10 cellular contexts compared by ENCODE assay signal in genomic region chr17:78935419-78936323, GRCh38. TPM values are rescaled to one million over a fixed set of nuclear protein-coding genes. Genes with fewer than 3 reads are reported as not detected.
A peak's percentile ranks its signal among the peaks of the same experiment; 100 is the strongest.
DNase-seq lines count a peak whose midpoint lies in the region; ATAC-seq, FAIRE-seq and TF ChIP-seq lines count a peak whose summit lies in the region.
"Had no signal": no experiment of that assay in that cellular context is flagged by ENCODE, and none has a peak within 500 bp of the region (broad histone marks: within the 10 kb centered on the region; RNA-seq: fewer than 3 reads in every experiment).

No MANE protein-coding gene starts in this region.

- TF ChIP-seq RAD21 in A549 (conservative IDR thresholded peaks at IDR 0.05 in 1 of 2, IDR thresholded peaks at IDR 0.05 in 1 of 2), result no peak

- intact Hi-C loops in colonic mucosa (cut with DNase I), result no loop called here
- intact Hi-C loops in activated T-helper 1 cell treated with anti-CD3 and anti-CD28 coated beads, Interleukin-12 subunit alpha, Interleukin-12 subunit beta, Interleukin-2, Interleukin-4 antibody, amounts not matched to agents 30 ng/mL and 10 ng/mL and 1 ng/mL, durations not matched to agents 14 hours and 24 hours and 36 hours (cut with micrococcal nuclease), result no loop called here

- 42% methylated on average over 33 of the region's 33 CpGs for WGBS in A549 (ENCODE audit: missing lambda C conversion rate)

- peak; percentile 37 to 57 for ATAC-seq in A549

- H3K4me2 ChIP-seq in A549, result peak overlapping the region; percentile 89

- FAIRE-seq in A549 (lab: Jason Lieb, UNC), result peak; percentile 51
- FAIRE-seq: colon had no signal

- no peaks in the 10 kb centered on the region for H3K9me3 ChIP-seq in A549
- no peaks in the 10 kb centered on the region for H3K9me3 ChIP-seq in colonic mucosa
- H3K9me3 ChIP-seq in muscle layer of duodenum (ENCODE audit: control insufficient read depth in 1 of 2, low read length in 2 of 2), result no peaks in the 10 kb centered on the region
- H3K9me3 ChIP-seq in effector memory CD4-positive, alpha-beta T cell (ENCODE audit: control insufficient read depth, low read length), result no peaks in the 10 kb centered on the region

- H3K36me3 ChIP-seq in colonic mucosa (no peaks in the 10 kb centered on the region), muscle layer of duodenum (ENCODE audit: control insufficient read depth in 1 of 2, insufficient read depth in 2 of 2, low read length in 2 of 2) (no peaks in the 10 kb centered on the region)
- no peaks in the 10 kb centered on the region for H3K36me3 ChIP-seq in effector memory CD4-positive, alpha-beta T cell (ENCODE audit: control insufficient read depth, insufficient read depth, low read length)

- CTCF ChIA-PET in A549 (lab: Yijun Ruan, JAX) (interaction anchor here (0.9 to 13.7 kb wide), 8 partner anchors 13 to 70 kb away, joined by 3 to 169 read pairs (median 6); no protein-coding TSS in a partner anchor), GM10248 (lab: Yijun Ruan, JAX) (interaction anchor here (1.8 kb wide), 1 partner anchor 36 kb away, joined by 4 read pairs; no protein-coding TSS in a partner anchor)

- no peak for TF ChIP-seq CTCF in A549 (IDR thresholded peaks at IDR 0.05)
- no peak for TF ChIP-seq CTCF in colonic mucosa (IDR thresholded peaks at IDR 0.05)
- TF ChIP-seq CTCF in GM10248 (IDR thresholded peaks at IDR 0.05; ENCODE audit: control extremely low read depth, extremely low read depth, low read depth, missing control alignments), result no peak
- TF ChIP-seq CTCF in GM13977 (IDR thresholded peaks at IDR 0.05; ENCODE audit: extremely low read depth, insufficient read depth, missing control alignments), result no peak

- H3K27me3 Mint-ChIP-seq in activated T-helper 1 cell treated with anti-CD3 and anti-CD28 coated beads, Interleukin-12 subunit alpha, Interleukin-12 subunit beta, Interleukin-2, Interleukin-4 antibody, amounts not matched to agents 30 ng/mL and 10 ng/mL and 1 ng/mL, durations not matched to agents 14 hours and 24 hours and 36 hours (ENCODE audit: insufficient read depth), result peaks cover 3% of the 10 kb centered on the region

- no peak overlapping the region for H3K9ac ChIP-seq in colonic mucosa (ENCODE audit: low read depth in 2 of 2, low read length in 2 of 2)

- peak; percentile 82 to 84 for DNase-seq in A549 (ENCODE audit: low read depth in 1 of 2, low spot score in 1 of 2)
- DNase-seq in M059J (ENCODE audit: low read depth), result peak; percentile 97
- DNase-seq in colonic mucosa, result peak; percentile 55
- DNase-seq in effector memory CD4-positive, alpha-beta T cell, result no peak
- DNase-seq in activated T-helper 1 cell treated with anti-CD3 and anti-CD28 coated beads, Interleukin-12 subunit alpha, Interleukin-12 subunit beta, Interleukin-2, Interleukin-4 antibody, amounts not matched to agents 30 ng/mL and 10 ng/mL and 1 ng/mL, durations not matched to agents 14 hours and 24 hours and 36 hours (ENCODE audit: low spot score), result no peak
- DNase-seq in GM10248 (ENCODE audit: extremely low spot score), result no peak
- no peak for DNase-seq in GM13977 (ENCODE audit: low spot score)
- DNase-seq: stimulated activated CD4-positive, alpha-beta T cell treated with anti-CD3 and anti-CD28 coated beads, Interleukin-2, amount 100 ng/mL, for 48 hours had no signal

- H3K9me3 Mint-ChIP-seq in activated T-helper 1 cell treated with anti-CD3 and anti-CD28 coated beads, Interleukin-12 subunit alpha, Interleukin-12 subunit beta, Interleukin-2, Interleukin-4 antibody, amounts not matched to agents 30 ng/mL and 10 ng/mL and 1 ng/mL, durations not matched to agents 14 hours and 24 hours and 36 hours, result no peaks in the 10 kb centered on the region

- H3K4me3 Mint-ChIP-seq in activated T-helper 1 cell treated with anti-CD3 and anti-CD28 coated beads, Interleukin-12 subunit alpha, Interleukin-12 subunit beta, Interleukin-2, Interleukin-4 antibody, amounts not matched to agents 30 ng/mL and 10 ng/mL and 1 ng/mL, durations not matched to agents 14 hours and 24 hours and 36 hours, result no peak overlapping the region

- H3K27ac Mint-ChIP-seq in activated T-helper 1 cell treated with anti-CD3 and anti-CD28 coated beads, Interleukin-12 subunit alpha, Interleukin-12 subunit beta, Interleukin-2, Interleukin-4 antibody, amounts not matched to agents 30 ng/mL and 10 ng/mL and 1 ng/mL, durations not matched to agents 14 hours and 24 hours and 36 hours, result no peak overlapping the region

- H3K4me3 ChIP-seq in A549, result no peak overlapping the region
- H3K4me3 ChIP-seq in colonic mucosa, result no peak overlapping the region
- no peak overlapping the region for H3K4me3 ChIP-seq in muscle layer of duodenum (ENCODE audit: low read depth in 1 of 2, low read length in 2 of 2)
- H3K4me3 ChIP-seq in effector memory CD4-positive, alpha-beta T cell (ENCODE audit: insufficient read depth, low read depth, low read length, poor library complexity, severe bottlenecking), result no peak overlapping the region

- H3K36me3 Mint-ChIP-seq in activated T-helper 1 cell treated with anti-CD3 and anti-CD28 coated beads, Interleukin-12 subunit alpha, Interleukin-12 subunit beta, Interleukin-2, Interleukin-4 antibody, amounts not matched to agents 30 ng/mL and 10 ng/mL and 1 ng/mL, durations not matched to agents 14 hours and 24 hours and 36 hours (ENCODE audit: low read depth), result no peaks in the 10 kb centered on the region

- POLR2A ChIA-PET in A549 (lab: Yijun Ruan, JAX) (interaction anchor here (1.0 to 3.5 kb wide), 5 partner anchors 11 to 84 kb away, joined by 3 to 20 read pairs (median 4); partner anchors contain the start of gene TIMP2), GM10248 (lab: Yijun Ruan, JAX) (no interaction called here)

- in situ Hi-C loops in GM13977 (cut with MboI; ENCODE audit: low pct_unique_long_range_greater_than_20kb, low sequenced_read_pairs, unreplicated experiment), result no loop called here

- H3K4me1 Mint-ChIP-seq in activated T-helper 1 cell treated with anti-CD3 and anti-CD28 coated beads, Interleukin-12 subunit alpha, Interleukin-12 subunit beta, Interleukin-2, Interleukin-4 antibody, amounts not matched to agents 30 ng/mL and 10 ng/mL and 1 ng/mL, durations not matched to agents 14 hours and 24 hours and 36 hours (ENCODE audit: low read depth), result peaks cover 4% of the 10 kb centered on the region

- peaks cover 51% of the 10 kb centered on the region for H3K4me1 ChIP-seq in A549
- peaks cover 3% of the 10 kb centered on the region for H3K4me1 ChIP-seq in colonic mucosa
- peaks cover 14 to 24% of the 10 kb centered on the region in 2 donors for H3K4me1 ChIP-seq in muscle layer of duodenum (ENCODE audit: control insufficient read depth in 1 of 2, insufficient read depth in 2 of 2, low read length in 2 of 2)
- H3K4me1 ChIP-seq in effector memory CD4-positive, alpha-beta T cell (ENCODE audit: control insufficient read depth, insufficient read depth, low read length, poor library complexity, severe bottlenecking), result peaks cover 9% of the 10 kb centered on the region

- TF ChIP-seq EP300 in A549 (IDR thresholded peaks at IDR 0.05), result peak in 1 of 2 experiments; percentile 9; a peak in 1 of 5 replicates

- TF ChIP-seq POLR2A in A549 (IDR thresholded peaks at IDR 0.05; ENCODE audit: low read length), result no peak

- H3K27me3 ChIP-seq in colonic mucosa (no peaks in the 10 kb centered on the region), muscle layer of duodenum (ENCODE audit: low read depth, low read length) (no peaks in the 10 kb centered on the region)
- no peaks in the 10 kb centered on the region for H3K27me3 ChIP-seq in effector memory CD4-positive, alpha-beta T cell (replicated peaks; ENCODE audit: control insufficient read depth, insufficient read depth, low read length, poor library complexity, severe bottlenecking)

- H3K27ac ChIP-seq in A549 (peak overlapping the region; percentile 91 to 97), colonic mucosa (peak overlapping the region; percentile 72), muscle layer of duodenum (ENCODE audit: low read length) (peak overlapping the region; percentile 80)
- H3K27ac ChIP-seq in effector memory CD4-positive, alpha-beta T cell (ENCODE audit: insufficient read depth, low read length, poor library complexity, severe bottlenecking), result no peak overlapping the region

TF ChIP-seq in A549, 52 proteins besides CTCF, POLR2A, EP300 and RAD21 (continues in another document):
- TF ChIP-seq NR3C1 (IDR thresholded peaks at IDR 0.05), result no peak

RNA-seq across cellular contexts. Expression of gene TIMP2, which starts 10.5 kb away (rescaled TPM):
- polyA plus RNA-seq in A549 (2011; rRNA removed) (68.1 and 77.8 TPM in 2 replicates), A549 (2017; fragmentation: RNase III; extraction: RNeasy Plus Mini Kit Qiagen cat#74134 plus additional on column Dnase treatment) (140 to 170 TPM (median 166 TPM) in 3 replicates)
- polyA plus RNA-seq in A549 (2012; cell fraction: cytosol; rRNA removed), result 91.7 and 124 TPM in 2 replicates
- 128 and 136 TPM in 2 replicates for polyA plus RNA-seq in A549 (2012; cell fraction: nucleus; rRNA removed)
- polyA minus RNA-seq in A549 (2011; rRNA and poly(A)+ RNA removed), result 46.2 and 57.5 TPM in 2 replicates
- total RNA-seq in M059J (2014; rRNA removed; shearing (Covaris generic)), result 213 and 289 TPM in 2 replicates
- 10 to 100 TPM; 42.8 to 86.1 TPM for total RNA-seq in colonic mucosa
- total RNA-seq in activated T-helper 1 cell treated with anti-CD3 and anti-CD28 coated beads, Interleukin-12 subunit alpha, Interleukin-12 subunit beta, Interleukin-2, Interleukin-4 antibody, amounts not matched to agents 30 ng/mL and 10 ng/mL and 1 ng/mL, durations not matched to agents 14 hours and 24 hours and 36 hours, result 1.0 and 1.1 TPM in 2 replicates

RNA-seq across cellular contexts. Expression of gene CEP295NL, which starts 32.7 kb away (rescaled TPM):
- polyA plus RNA-seq in A549 (2011; rRNA removed) (0.09 and 0.10 TPM in 2 replicates), A549 (2017; fragmentation: RNase III; extraction: RNeasy Plus Mini Kit Qiagen cat#74134 plus additional on column Dnase treatment) (0.13 to 0.34 TPM (median 0.29 TPM) in 3 replicates)
- polyA plus RNA-seq in A549 (2012; cell fraction: cytosol; rRNA removed), result 0.03 and 0.05 TPM in 2 replicates
- polyA plus RNA-seq in A549 (2012; cell fraction: nucleus; rRNA removed), result 0.36 and 0.43 TPM in 2 replicates
- 0.37 and 0.63 TPM in 2 replicates for polyA minus RNA-seq in A549 (2011; rRNA and poly(A)+ RNA removed)
- total RNA-seq in M059J (2014; rRNA removed; shearing (Covaris generic)), result 0.12 and 1.6 TPM in 2 replicates
- total RNA-seq in colonic mucosa, result under 1 TPM; 0.72 to 0.82 TPM
- total RNA-seq in activated T-helper 1 cell treated with anti-CD3 and anti-CD28 coated beads, Interleukin-12 subunit alpha, Interleukin-12 subunit beta, Interleukin-2, Interleukin-4 antibody, amounts not matched to agents 30 ng/mL and 10 ng/mL and 1 ng/mL, durations not matched to agents 14 hours and 24 hours and 36 hours, result not detected in 2 replicates

RNA-seq across cellular contexts. Expression of gene LGALS3BP, which starts 44.1 kb away (rescaled TPM):
- 28.3 and 32.3 TPM in 2 replicates for polyA plus RNA-seq in A549 (2011; rRNA removed)
- polyA plus RNA-seq in A549 (2012; cell fraction: cytosol; rRNA removed), result 21.3 and 28.5 TPM in 2 replicates
- 104 and 148 TPM in 2 replicates for polyA plus RNA-seq in A549 (2012; cell fraction: nucleus; rRNA removed)
- 59.5 to 66.1 TPM (median 60.0 TPM) in 3 replicates for polyA plus RNA-seq in A549 (2017; fragmentation: RNase III; extraction: RNeasy Plus Mini Kit Qiagen cat#74134 plus additional on column Dnase treatment)
- 34.3 and 41.5 TPM in 2 replicates for polyA minus RNA-seq in A549 (2011; rRNA and poly(A)+ RNA removed)
- total RNA-seq in M059J (2014; rRNA removed; shearing (Covaris generic)), result 787 and 1,162 TPM in 2 replicates
- 100 to 1,000 TPM; 635 to 674 TPM for total RNA-seq in colonic mucosa
- 75.3 and 78.5 TPM in 2 replicates for total RNA-seq in activated T-helper 1 cell treated with anti-CD3 and anti-CD28 coated beads, Interleukin-12 subunit alpha, Interleukin-12 subunit beta, Interleukin-2, Interleukin-4 antibody, amounts not matched to agents 30 ng/mL and 10 ng/mL and 1 ng/mL, durations not matched to agents 14 hours and 24 hours and 36 hours

Comparison
In these comparisons a context has a peak if more than half of its experiments do, and no peak if none do; other contexts are left out.
1. DNase-seq: peak in A549 (2 of 2), M059J (single experiment) and colonic mucosa (single experiment); none in effector memory CD4-positive, alpha-beta T cell (0 of 3), activated T-helper 1 cell treated with anti-CD3 and anti-CD28 coated beads, Interleukin-12 subunit alpha, Interleukin-12 subunit beta, Interleukin-2, Interleukin-4 antibody, amounts not matched to agents 30 ng/mL and 10 ng/mL and 1 ng/mL, durations not matched to agents 14 hours and 24 hours and 36 hours (single experiment), GM10248 (single experiment) and GM13977 (single experiment).
2. RNA of gene TIMP2, which starts 10.5 kb away (total RNA-seq): 213 to 289 TPM in M059J and 42.8 to 86.1 TPM in colonic mucosa; 1.0 to 1.1 TPM in activated T-helper 1 cell treated with anti-CD3 and anti-CD28 coated beads, Interleukin-12 subunit alpha, Interleukin-12 subunit beta, Interleukin-2, Interleukin-4 antibody, amounts not matched to agents 30 ng/mL and 10 ng/mL and 1 ng/mL, durations not matched to agents 14 hours and 24 hours and 36 hours; every median in the first group is over 10 times any median in the second.